In the genomic region with DNA sequence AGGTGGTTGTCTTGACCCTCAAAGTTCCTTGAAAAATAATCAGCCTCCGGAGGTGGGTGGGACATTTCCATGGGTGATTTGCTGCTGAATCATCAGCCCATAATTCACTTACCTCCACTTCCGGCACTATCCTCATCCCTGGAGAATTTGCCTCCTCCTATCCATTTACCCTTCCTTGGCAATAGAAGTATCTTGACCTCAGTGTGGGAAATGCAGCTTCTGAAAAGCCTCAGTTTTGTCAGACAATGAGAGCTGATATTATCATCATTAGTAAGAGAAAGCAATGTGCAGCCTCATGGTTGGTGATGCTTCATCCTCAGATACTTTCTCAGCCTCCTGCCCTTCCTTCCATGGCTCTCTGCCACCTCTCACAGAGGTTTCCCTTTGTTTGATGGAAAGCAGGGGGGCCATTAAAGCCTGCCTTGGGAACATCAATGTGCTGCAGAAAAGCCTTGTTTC, we compare ENCODE assay signal across 2 cellular contexts.
A peak's percentile ranks its signal among the peaks of the same experiment; 100 is the strongest.
TF ChIP-seq lines count a peak whose summit lies in the region.

No MANE protein-coding gene starts in this region.

TF ChIP-seq in SK-N-SH treated with all-trans-retinoic acid at 6 μM for 48 hours, 23 proteins besides CTCF, POLR2A, EP300 and RAD21 (continued from another document):
- TF ChIP-seq, protein P1, sequence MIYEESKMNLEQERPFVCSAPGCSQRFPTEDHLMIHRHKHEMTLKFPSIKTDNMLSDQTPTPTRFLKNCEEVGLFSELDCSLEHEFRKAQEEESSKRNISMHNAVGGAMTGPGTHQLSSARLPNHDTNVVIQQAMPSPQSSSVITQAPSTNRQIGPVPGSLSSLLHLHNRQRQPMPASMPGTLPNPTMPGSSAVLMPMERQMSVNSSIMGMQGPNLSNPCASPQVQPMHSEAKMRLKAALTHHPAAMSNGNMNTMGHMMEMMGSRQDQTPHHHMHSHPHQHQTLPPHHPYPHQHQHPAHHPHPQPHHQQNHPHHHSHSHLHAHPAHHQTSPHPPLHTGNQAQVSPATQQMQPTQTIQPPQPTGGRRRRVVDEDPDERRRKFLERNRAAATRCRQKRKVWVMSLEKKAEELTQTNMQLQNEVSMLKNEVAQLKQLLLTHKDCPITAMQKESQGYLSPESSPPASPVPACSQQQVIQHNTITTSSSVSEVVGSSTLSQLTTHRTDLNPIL (CRISPR knock-in tag; IDR thresholded peaks at IDR 0.05; ENCODE audit: low read depth), result peak; percentile 99
- TF ChIP-seq ESRRG (CRISPR knock-in tag; IDR thresholded peaks at IDR 0.05) (no peak), ZFP30 (CRISPR knock-in tag; IDR thresholded peaks at IDR 0.05) (no peak), RARB (CRISPR knock-in tag; IDR thresholded peaks at IDR 0.05) (peak; percentile 0; the same call in 1 of the 2 replicates), ISL1 (CRISPR knock-in tag; IDR thresholded peaks at IDR 0.05) (peak; percentile 98), ARNTL (CRISPR knock-in tag; IDR thresholded peaks at IDR 0.05; ENCODE audit: borderline replicate concordance, low read depth) (no peak), SNAI2 (CRISPR knock-in tag; IDR thresholded peaks at IDR 0.05) (no peak), GLIS3 (CRISPR knock-in tag; IDR thresholded peaks at IDR 0.05) (no peak), ZFP3 (CRISPR knock-in tag; IDR thresholded peaks at IDR 0.05) (peak; percentile 66; the same call in 1 of the 2 replicates), TCF4 (CRISPR knock-in tag; IDR thresholded peaks at IDR 0.05; ENCODE audit: borderline replicate concordance) (no peak), CSDC2 (CRISPR knock-in tag; IDR thresholded peaks at IDR 0.05) (no peak; the same call in 1 of the 2 replicates)
- TF ChIP-seq, protein P2, sequence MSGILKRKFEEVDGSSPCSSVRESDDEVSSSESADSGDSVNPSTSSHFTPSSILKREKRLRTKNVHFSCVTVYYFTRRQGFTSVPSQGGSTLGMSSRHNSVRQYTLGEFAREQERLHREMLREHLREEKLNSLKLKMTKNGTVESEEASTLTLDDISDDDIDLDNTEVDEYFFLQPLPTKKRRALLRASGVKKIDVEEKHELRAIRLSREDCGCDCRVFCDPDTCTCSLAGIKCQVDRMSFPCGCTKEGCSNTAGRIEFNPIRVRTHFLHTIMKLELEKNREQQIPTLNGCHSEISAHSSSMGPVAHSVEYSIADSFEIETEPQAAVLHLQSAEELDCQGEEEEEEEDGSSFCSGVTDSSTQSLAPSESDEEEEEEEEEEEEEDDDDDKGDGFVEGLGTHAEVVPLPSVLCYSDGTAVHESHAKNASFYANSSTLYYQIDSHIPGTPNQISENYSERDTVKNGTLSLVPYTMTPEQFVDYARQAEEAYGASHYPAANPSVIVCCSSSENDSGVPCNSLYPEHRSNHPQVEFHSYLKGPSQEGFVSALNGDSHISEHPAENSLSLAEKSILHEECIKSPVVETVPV (CRISPR knock-in tag; IDR thresholded peaks at IDR 0.05), result no peak; the same call in 1 of the 2 replicates
- TF ChIP-seq, protein P3, sequence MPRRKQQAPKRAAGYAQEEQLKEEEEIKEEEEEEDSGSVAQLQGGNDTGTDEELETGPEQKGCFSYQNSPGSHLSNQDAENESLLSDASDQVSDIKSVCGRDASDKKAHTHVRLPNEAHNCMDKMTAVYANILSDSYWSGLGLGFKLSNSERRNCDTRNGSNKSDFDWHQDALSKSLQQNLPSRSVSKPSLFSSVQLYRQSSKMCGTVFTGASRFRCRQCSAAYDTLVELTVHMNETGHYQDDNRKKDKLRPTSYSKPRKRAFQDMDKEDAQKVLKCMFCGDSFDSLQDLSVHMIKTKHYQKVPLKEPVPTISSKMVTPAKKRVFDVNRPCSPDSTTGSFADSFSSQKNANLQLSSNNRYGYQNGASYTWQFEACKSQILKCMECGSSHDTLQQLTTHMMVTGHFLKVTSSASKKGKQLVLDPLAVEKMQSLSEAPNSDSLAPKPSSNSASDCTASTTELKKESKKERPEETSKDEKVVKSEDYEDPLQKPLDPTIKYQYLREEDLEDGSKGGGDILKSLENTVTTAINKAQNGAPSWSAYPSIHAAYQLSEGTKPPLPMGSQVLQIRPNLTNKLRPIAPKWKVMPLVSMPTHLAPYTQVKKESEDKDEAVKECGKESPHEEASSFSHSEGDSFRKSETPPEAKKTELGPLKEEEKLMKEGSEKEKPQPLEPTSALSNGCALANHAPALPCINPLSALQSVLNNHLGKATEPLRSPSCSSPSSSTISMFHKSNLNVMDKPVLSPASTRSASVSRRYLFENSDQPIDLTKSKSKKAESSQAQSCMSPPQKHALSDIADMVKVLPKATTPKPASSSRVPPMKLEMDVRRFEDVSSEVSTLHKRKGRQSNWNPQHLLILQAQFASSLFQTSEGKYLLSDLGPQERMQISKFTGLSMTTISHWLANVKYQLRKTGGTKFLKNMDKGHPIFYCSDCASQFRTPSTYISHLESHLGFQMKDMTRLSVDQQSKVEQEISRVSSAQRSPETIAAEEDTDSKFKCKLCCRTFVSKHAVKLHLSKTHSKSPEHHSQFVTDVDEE (CRISPR knock-in tag; IDR thresholded peaks at IDR 0.05), result no peak
- TF ChIP-seq, protein P4, sequence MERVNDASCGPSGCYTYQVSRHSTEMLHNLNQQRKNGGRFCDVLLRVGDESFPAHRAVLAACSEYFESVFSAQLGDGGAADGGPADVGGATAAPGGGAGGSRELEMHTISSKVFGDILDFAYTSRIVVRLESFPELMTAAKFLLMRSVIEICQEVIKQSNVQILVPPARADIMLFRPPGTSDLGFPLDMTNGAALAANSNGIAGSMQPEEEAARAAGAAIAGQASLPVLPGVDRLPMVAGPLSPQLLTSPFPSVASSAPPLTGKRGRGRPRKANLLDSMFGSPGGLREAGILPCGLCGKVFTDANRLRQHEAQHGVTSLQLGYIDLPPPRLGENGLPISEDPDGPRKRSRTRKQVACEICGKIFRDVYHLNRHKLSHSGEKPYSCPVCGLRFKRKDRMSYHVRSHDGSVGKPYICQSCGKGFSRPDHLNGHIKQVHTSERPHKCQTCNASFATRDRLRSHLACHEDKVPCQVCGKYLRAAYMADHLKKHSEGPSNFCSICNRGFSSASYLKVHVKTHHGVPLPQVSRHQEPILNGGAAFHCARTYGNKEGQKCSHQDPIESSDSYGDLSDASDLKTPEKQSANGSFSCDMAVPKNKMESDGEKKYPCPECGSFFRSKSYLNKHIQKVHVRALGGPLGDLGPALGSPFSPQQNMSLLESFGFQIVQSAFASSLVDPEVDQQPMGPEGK (CRISPR knock-in tag; IDR thresholded peaks at IDR 0.05; ENCODE audit: borderline replicate concordance), result 0 out of 2 replicates have a peak, but pooled peaks have one; percentile 73
- TF ChIP-seq, protein P5, sequence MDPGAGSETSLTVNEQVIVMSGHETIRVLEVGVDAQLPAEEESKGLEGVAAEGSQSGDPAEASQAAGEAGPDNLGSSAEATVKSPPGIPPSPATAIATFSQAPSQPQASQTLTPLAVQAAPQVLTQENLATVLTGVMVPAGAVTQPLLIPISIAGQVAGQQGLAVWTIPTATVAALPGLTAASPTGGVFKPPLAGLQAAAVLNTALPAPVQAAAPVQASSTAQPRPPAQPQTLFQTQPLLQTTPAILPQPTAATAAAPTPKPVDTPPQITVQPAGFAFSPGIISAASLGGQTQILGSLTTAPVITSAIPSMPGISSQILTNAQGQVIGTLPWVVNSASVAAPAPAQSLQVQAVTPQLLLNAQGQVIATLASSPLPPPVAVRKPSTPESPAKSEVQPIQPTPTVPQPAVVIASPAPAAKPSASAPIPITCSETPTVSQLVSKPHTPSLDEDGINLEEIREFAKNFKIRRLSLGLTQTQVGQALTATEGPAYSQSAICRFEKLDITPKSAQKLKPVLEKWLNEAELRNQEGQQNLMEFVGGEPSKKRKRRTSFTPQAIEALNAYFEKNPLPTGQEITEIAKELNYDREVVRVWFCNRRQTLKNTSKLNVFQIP (CRISPR knock-in tag; IDR thresholded peaks at IDR 0.05; ENCODE audit: borderline replicate concordance, low read depth), result peak; percentile 65

TF ChIP-seq in HepG2, 621 proteins besides CTCF, POLR2A, EP300 and RAD21 (continued from another document):
- TF ChIP-seq, protein P6, sequence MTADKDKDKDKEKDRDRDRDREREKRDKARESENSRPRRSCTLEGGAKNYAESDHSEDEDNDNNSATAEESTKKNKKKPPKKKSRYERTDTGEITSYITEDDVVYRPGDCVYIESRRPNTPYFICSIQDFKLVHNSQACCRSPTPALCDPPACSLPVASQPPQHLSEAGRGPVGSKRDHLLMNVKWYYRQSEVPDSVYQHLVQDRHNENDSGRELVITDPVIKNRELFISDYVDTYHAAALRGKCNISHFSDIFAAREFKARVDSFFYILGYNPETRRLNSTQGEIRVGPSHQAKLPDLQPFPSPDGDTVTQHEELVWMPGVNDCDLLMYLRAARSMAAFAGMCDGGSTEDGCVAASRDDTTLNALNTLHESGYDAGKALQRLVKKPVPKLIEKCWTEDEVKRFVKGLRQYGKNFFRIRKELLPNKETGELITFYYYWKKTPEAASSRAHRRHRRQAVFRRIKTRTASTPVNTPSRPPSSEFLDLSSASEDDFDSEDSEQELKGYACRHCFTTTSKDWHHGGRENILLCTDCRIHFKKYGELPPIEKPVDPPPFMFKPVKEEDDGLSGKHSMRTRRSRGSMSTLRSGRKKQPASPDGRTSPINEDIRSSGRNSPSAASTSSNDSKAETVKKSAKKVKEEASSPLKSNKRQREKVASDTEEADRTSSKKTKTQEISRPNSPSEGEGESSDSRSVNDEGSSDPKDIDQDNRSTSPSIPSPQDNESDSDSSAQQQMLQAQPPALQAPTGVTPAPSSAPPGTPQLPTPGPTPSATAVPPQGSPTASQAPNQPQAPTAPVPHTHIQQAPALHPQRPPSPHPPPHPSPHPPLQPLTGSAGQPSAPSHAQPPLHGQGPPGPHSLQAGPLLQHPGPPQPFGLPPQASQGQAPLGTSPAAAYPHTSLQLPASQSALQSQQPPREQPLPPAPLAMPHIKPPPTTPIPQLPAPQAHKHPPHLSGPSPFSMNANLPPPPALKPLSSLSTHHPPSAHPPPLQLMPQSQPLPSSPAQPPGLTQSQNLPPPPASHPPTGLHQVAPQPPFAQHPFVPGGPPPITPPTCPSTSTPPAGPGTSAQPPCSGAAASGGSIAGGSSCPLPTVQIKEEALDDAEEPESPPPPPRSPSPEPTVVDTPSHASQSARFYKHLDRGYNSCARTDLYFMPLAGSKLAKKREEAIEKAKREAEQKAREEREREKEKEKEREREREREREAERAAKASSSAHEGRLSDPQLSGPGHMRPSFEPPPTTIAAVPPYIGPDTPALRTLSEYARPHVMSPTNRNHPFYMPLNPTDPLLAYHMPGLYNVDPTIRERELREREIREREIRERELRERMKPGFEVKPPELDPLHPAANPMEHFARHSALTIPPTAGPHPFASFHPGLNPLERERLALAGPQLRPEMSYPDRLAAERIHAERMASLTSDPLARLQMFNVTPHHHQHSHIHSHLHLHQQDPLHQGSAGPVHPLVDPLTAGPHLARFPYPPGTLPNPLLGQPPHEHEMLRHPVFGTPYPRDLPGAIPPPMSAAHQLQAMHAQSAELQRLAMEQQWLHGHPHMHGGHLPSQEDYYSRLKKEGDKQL (CRISPR knock-in tag; IDR thresholded peaks at IDR 0.05; ENCODE audit: low read depth), result no peak
- TF ChIP-seq, protein P7, sequence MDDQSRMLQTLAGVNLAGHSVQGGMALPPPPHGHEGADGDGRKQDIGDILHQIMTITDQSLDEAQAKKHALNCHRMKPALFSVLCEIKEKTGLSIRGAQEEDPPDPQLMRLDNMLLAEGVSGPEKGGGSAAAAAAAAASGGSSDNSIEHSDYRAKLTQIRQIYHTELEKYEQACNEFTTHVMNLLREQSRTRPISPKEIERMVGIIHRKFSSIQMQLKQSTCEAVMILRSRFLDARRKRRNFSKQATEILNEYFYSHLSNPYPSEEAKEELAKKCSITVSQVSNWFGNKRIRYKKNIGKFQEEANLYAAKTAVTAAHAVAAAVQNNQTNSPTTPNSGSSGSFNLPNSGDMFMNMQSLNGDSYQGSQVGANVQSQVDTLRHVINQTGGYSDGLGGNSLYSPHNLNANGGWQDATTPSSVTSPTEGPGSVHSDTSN (CRISPR knock-in tag; IDR thresholded peaks at IDR 0.05; ENCODE audit: borderline replicate concordance), result no peak
- TF ChIP-seq TBP (CRISPR knock-in tag; IDR thresholded peaks at IDR 0.05) (no peak), SMC3 (IDR thresholded peaks at IDR 0.05; ENCODE audit: low read length) (no peak), SIX1 (CRISPR knock-in tag; IDR thresholded peaks at IDR 0.05; ENCODE audit: borderline replicate concordance) (no peak), ZNF451 (CRISPR knock-in tag; IDR thresholded peaks at IDR 0.05) (no peak), ZNF761 (CRISPR knock-in tag; conservative IDR thresholded peaks at IDR 0.05) (no peak), ZNF782 (CRISPR knock-in tag; IDR thresholded peaks at IDR 0.05; ENCODE audit: borderline replicate concordance) (no peak), NR3C1 (CRISPR knock-in tag; IDR thresholded peaks at IDR 0.05) (no peak), ZNF547 (CRISPR knock-in tag; IDR thresholded peaks at IDR 0.05) (no peak), FOXA1 (IDR thresholded peaks at IDR 0.05) (no peak), FOXA1 (CRISPR knock-in tag; IDR thresholded peaks at IDR 0.05) (no peak), RARG (CRISPR knock-in tag; IDR thresholded peaks at IDR 0.05; ENCODE audit: low read depth) (no peak), DR1 (CRISPR knock-in tag; IDR thresholded peaks at IDR 0.05) (no peak), NKX3-1 (CRISPR knock-in tag; IDR thresholded peaks at IDR 0.05) (no peak), TCF7 (IDR thresholded peaks at IDR 0.05; ENCODE audit: low read depth) (no peak)
- TF ChIP-seq, protein P8, sequence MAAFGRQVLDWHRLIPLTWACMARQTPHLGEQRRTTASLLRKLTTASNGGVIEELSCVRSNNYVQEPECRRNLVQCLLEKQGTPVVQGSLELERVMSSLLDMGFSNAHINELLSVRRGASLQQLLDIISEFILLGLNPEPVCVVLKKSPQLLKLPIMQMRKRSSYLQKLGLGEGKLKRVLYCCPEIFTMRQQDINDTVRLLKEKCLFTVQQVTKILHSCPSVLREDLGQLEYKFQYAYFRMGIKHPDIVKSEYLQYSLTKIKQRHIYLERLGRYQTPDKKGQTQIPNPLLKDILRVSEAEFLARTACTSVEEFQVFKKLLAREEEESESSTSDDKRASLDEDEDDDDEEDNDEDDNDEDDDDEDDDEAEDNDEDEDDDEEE (CRISPR knock-in tag; IDR thresholded peaks at IDR 0.05), result no peak
